In the genomic region with DNA sequence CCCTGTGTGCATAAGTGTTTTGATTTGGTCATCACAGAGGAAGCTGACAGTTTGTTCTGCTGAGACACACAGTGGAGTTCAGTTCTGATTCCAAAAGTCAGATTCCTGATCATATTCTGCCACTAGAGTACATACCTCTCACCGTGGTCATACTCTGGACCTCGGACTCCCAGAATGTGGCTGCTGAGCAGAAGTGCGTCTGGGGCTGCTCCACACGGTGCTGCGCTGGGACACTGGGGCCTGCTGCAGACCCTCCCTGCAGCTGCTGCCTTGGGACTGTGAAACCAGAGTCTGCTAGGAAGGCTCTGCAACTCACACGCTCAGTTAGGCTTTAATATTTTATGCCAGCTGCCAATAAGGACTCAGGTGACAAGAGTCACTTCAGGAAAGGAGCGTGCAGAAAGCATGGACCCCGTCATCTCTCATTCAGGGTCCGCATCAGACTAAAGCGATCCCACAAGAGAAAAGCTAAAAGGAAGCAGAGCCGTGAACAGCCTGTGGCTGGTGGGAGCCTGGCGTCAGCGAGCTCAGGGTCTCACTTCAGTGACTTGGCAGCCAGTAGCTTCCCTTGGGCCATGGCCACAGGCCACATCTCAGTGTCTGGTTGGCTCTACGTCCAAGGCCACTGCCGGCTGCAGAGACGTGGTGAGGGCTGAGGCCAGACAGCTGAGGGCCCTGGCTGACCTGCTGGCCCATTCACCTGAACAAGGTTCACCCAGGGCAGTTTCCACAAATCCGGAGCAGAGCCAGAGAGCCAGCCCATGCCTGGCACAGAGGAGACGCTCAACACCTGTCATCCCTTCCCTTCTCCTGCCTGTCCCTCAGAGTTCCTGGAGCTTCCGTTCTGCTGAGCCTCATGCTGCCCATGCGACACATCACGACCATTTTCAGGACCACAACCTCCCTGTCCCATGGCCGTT, we compare ENCODE assay signal across 14 cellular contexts. TPM values are rescaled to one million over a fixed set of nuclear protein-coding genes. Genes with fewer than 3 reads are reported as not detected.
A peak's percentile ranks its signal among the peaks of the same experiment; 100 is the strongest.
DNase-seq lines count a peak whose midpoint lies in the region; ATAC-seq and TF ChIP-seq lines count a peak whose summit lies in the region.
"Had no signal": no experiment of that assay in that cellular context is flagged by ENCODE, and none has a peak within 500 bp of the region (broad histone marks: within the 10 kb centered on the region; RNA-seq: fewer than 3 reads in every experiment).

No MANE protein-coding gene starts in this region.

- TF ChIP-seq POLR2A in body of pancreas (IDR thresholded peaks at IDR 0.05) (no peak), spleen (IDR thresholded peaks at IDR 0.05) (no peak)

- peaks cover 70% of the 10 kb centered on the region for H3K4me1 ChIP-seq in body of pancreas
- H3K4me1 ChIP-seq in spleen: peaks cover 0 to 23% (median 4%) of the 10 kb centered on the region in 6 donors
- H3K4me1 ChIP-seq: prostate gland had no signal

- H3K36me3 ChIP-seq in body of pancreas (replicated peaks in 1 of 2; ENCODE audit: insufficient read depth in 1 of 2, low read depth in 2 of 2) (no peaks in the 10 kb centered on the region), spleen (no peaks in the 10 kb centered on the region)
- H3K36me3 ChIP-seq: prostate gland had no signal

- ATAC-seq in body of pancreas (peak; percentile 81), GM18867 (IDR thresholded peaks at IDR 0.05; ENCODE audit: unreplicated experiment) (no peak)
- ATAC-seq: activated CD8-positive, alpha-beta T cell treated with anti-CD3 and anti-CD28 coated beads for 36 hours had no signal

- 27 to 30% methylated on average over 14 to 22 of the region's 22 CpGs for WGBS in body of pancreas, 2 donors
- 63 to 78% (median 72%) methylated on average over 19 to 22 of the region's 22 CpGs for WGBS in spleen, 5 donors

- H3K4me3 ChIP-seq in body of pancreas (no peak overlapping the region), spleen (no peak overlapping the region)
- H3K4me3 ChIP-seq: prostate gland, SK-N-MC had no signal

- H3K9me3 ChIP-seq in body of pancreas: no peaks in the 10 kb centered on the region
- H3K9me3 ChIP-seq in spleen: no peaks in the 10 kb centered on the region
- H3K9me3 ChIP-seq: prostate gland had no signal

- TF ChIP-seq CTCF in body of pancreas (IDR thresholded peaks at IDR 0.05) (no peak), spleen (IDR thresholded peaks at IDR 0.05 in 8 of 11, conservative IDR thresholded peaks at IDR 0.05 in 3 of 11) (no peak)

- H3K27me3 ChIP-seq in body of pancreas (no peaks in the 10 kb centered on the region), spleen (replicated peaks in 1 of 7) (no peaks in the 10 kb centered on the region)

- DNase-seq in NCI-H1092 (lab: John Stamatoyannopoulos, UW) (peak; percentile 53), body of pancreas (peak; percentile 75 to 82 (median 80)), left kidney (ENCODE audit: low read depth, low spot score) (peak; percentile 44), spleen (peak; percentile 32), SHP77 treated with DMSO at 0.1 percent for 48 hours (lab: John Stamatoyannopoulos, UW) (no peak), superior temporal gyrus (ENCODE audit: extremely low spot score) (no peak), NCI-H187 treated with DMSO at 0.1 percent for 48 hours (lab: John Stamatoyannopoulos, UW) (no peak)
- DNase-seq: activated CD8-positive, alpha-beta T cell treated with anti-CD3 and anti-CD28 coated beads for 36 hours; CD8-positive, alpha-beta memory T cell; effector CD8-positive, alpha-beta T cell; NCI-H2227 treated with DMSO at 0.1 percent for 48 hours had no signal

- peak overlapping the region; percentile 65 to 77 (median 75) for H3K27ac ChIP-seq in body of pancreas
- no peak overlapping the region for H3K27ac ChIP-seq in spleen
- H3K27ac ChIP-seq: prostate gland, SK-N-MC had no signal

- intact Hi-C loops in body of pancreas (cut with DNase I): no loop called here
- intact Hi-C loops in spleen (cut with DNase I; ENCODE audit: low total_unique reads): no loop called here

RNA-seq across cellular contexts. Expression of a gene that starts 24.7 kb away (rescaled TPM):
- total RNA-seq in body of pancreas (100 to 1,000 TPM; 120 to 205 TPM), spleen (10 to 100 TPM; 30.3 to 61.5 (median 47.5) TPM)
- polyA plus RNA-seq in spleen: 10 to 100 TPM in 2 of 3 donors, 1 to 10 TPM in 1; 4.6 to 25.2 (median 15.9) TPM

Comparison
In these comparisons a context has a peak if more than half of its experiments do, and no peak if none do; other contexts are left out.
1. DNase-seq: peak in NCI-H1092 (single experiment), body of pancreas (4 of 4), left kidney (single experiment) and spleen (single experiment); none in SHP77 treated with DMSO at 0.1 percent for 48 hours (single experiment), superior temporal gyrus (single experiment) and NCI-H187 treated with DMSO at 0.1 percent for 48 hours (single experiment).
2. H3K27ac ChIP-seq: peak in body of pancreas (4 of 4); none in spleen (0 of 8).